ENCODE assay signal across 18 cellular contexts in genomic region chr4:141352328-141352727, GRCh38.
DNase-seq lines count a peak whose midpoint lies in the region; ATAC-seq, FAIRE-seq and TF ChIP-seq lines count a peak whose summit lies in the region.
"Had no signal": no experiment of that assay in that cellular context is flagged by ENCODE, and none has a peak within 500 bp of the region (broad histone marks: within the 10 kb centered on the region; RNA-seq: fewer than 3 reads in every experiment).

No MANE protein-coding gene starts in this region.

- peak overlapping the region; percentile 71 for H3K4me3 Mint-ChIP-seq in dendritic cell treated with granulocyte-macrophage colony-stimulating factor and Interleukin-4, amounts not matched to agents 40 ng/mL and 50 ng/mL, for 4 days
- H3K4me3 Mint-ChIP-seq: activated naive CD4-positive, alpha-beta T cell treated with anti-CD3 and anti-CD28 coated beads for 36 hours; naive thymus-derived CD4-positive, alpha-beta T cell; stimulated activated effector memory CD8-positive, alpha-beta T cell treated with anti-CD3 and anti-CD28 coated beads, Interleukin-12 subunit alpha, Interleukin-12 subunit beta, amount 100 ng/mL, for 72 hours had no signal

- CTCF ChIA-PET in RWPE1 (lab: Yijun Ruan, JAX) = interaction anchor here (0.7 to 0.8 kb wide), 2 partner anchors 262 to 1716 kb away, joined by 3 read pairs; no protein-coding TSS in a partner anchor

- no peak for DNase-seq in GM12891 (ENCODE audit: insufficient read length, low spot score)
- DNase-seq in NB4 (ENCODE audit: low read depth) = peak; percentile 21
- no peak for DNase-seq in osteoblast (ENCODE audit: insufficient read length, low spot score, missing footprints)
- no peak for DNase-seq in activated effector memory CD4-positive, alpha-beta T cell treated with Interleukin-2 at 50 U/mL for 16 hours
- no peak for DNase-seq in RWPE1 (ENCODE audit: low spot score)
- no peak for DNase-seq in activated T-cell treated with anti-CD3 and anti-CD28 coated beads, Interleukin-2, amount 50 U/mL, for 48 hours
- DNase-seq: activated naive CD4-positive, alpha-beta T cell treated with anti-CD3 and anti-CD28 coated beads for 36 hours; naive thymus-derived CD4-positive, alpha-beta T cell; NCI-H1694; thyroid gland had no signal

- H3K27me3 ChIP-seq in osteoblast (ENCODE audit: insufficient read depth, low read length) = no peaks in the 10 kb centered on the region
- H3K27me3 ChIP-seq: BLaER1, SJSA1, thyroid gland had no signal

- no peak overlapping the region for H2AFZ ChIP-seq in osteoblast (ENCODE audit: low read length)

- H3K27ac ChIP-seq in osteoblast (ENCODE audit: low read depth, low read length) (peak overlapping the region; percentile 71), RWPE1 (no peak overlapping the region)
- H3K27ac ChIP-seq: BLaER1, thyroid gland had no signal

- intact Hi-C loops in dendritic cell treated with granulocyte-macrophage colony-stimulating factor and Interleukin-4, amounts not matched to agents 40 ng/mL and 50 ng/mL, for 4 days (cut with micrococcal nuclease) = loop anchor here (10.0 kb wide), 2 partner anchors 128 to 1832 kb away; partner anchors contain the start of genes USP38 and ZNF330

- ATAC-seq in GM21737 (IDR thresholded peaks at IDR 0.05; ENCODE audit: unreplicated experiment) = no peak
- ATAC-seq: stimulated activated effector memory CD8-positive, alpha-beta T cell treated with anti-CD3 and anti-CD28 coated beads, Interleukin-12 subunit alpha, Interleukin-12 subunit beta, amount 100 ng/mL, for 72 hours had no signal

- H4K20me1 ChIP-seq in osteoblast (ENCODE audit: insufficient read depth, low read length) = no peaks in the 10 kb centered on the region
- H4K20me1 ChIP-seq: BLaER1 had no signal

- peaks cover 15% of the 10 kb centered on the region for H3K4me1 ChIP-seq in osteoblast (ENCODE audit: insufficient read depth, low read length)

- TF ChIP-seq CTCF in NB4 (IDR thresholded peaks at IDR 0.05; ENCODE audit: low read depth, low read length) = no peak
- TF ChIP-seq CTCF in osteoblast (IDR thresholded peaks at IDR 0.05; ENCODE audit: extremely low read depth, low read depth, low read length) = no peak
- no peak for TF ChIP-seq CTCF in RWPE1 (conservative IDR thresholded peaks at IDR 0.05; ENCODE audit: low read depth)

- H3K4me3 ChIP-seq in NB4 (ENCODE audit: low read depth, low read length) = no peak overlapping the region
- H3K4me3 ChIP-seq in osteoblast (ENCODE audit: insufficient read depth, low read length) = no peak overlapping the region
- H3K4me3 ChIP-seq: BLaER1, SJSA1, thyroid gland had no signal

- peaks cover 50% of the 10 kb centered on the region for H3K4me1 Mint-ChIP-seq in dendritic cell treated with granulocyte-macrophage colony-stimulating factor and Interleukin-4, amounts not matched to agents 40 ng/mL and 50 ng/mL, for 4 days (ENCODE audit: low read depth)
- H3K4me1 Mint-ChIP-seq: stimulated activated effector memory CD8-positive, alpha-beta T cell treated with anti-CD3 and anti-CD28 coated beads, Interleukin-12 subunit alpha, Interleukin-12 subunit beta, amount 100 ng/mL, for 72 hours had no signal

- H3K9me3 ChIP-seq in osteoblast (ENCODE audit: low read depth, low read length) = no peaks in the 10 kb centered on the region
- H3K9me3 ChIP-seq: BLaER1, SJSA1, thyroid gland had no signal

- H3K27ac Mint-ChIP-seq in dendritic cell treated with granulocyte-macrophage colony-stimulating factor and Interleukin-4, amounts not matched to agents 40 ng/mL and 50 ng/mL, for 4 days = peak overlapping the region; percentile 99
- H3K27ac Mint-ChIP-seq: activated naive CD4-positive, alpha-beta T cell treated with anti-CD3 and anti-CD28 coated beads for 36 hours; naive thymus-derived CD4-positive, alpha-beta T cell; stimulated activated effector memory CD8-positive, alpha-beta T cell treated with anti-CD3 and anti-CD28 coated beads, Interleukin-12 subunit alpha, Interleukin-12 subunit beta, amount 100 ng/mL, for 72 hours had no signal

- peaks cover 20% of the 10 kb centered on the region for H3K9me3 Mint-ChIP-seq in dendritic cell treated with granulocyte-macrophage colony-stimulating factor and Interleukin-4, amounts not matched to agents 40 ng/mL and 50 ng/mL, for 4 days
- H3K9me3 Mint-ChIP-seq: activated naive CD4-positive, alpha-beta T cell treated with anti-CD3 and anti-CD28 coated beads for 36 hours; naive thymus-derived CD4-positive, alpha-beta T cell; stimulated activated effector memory CD8-positive, alpha-beta T cell treated with anti-CD3 and anti-CD28 coated beads, Interleukin-12 subunit alpha, Interleukin-12 subunit beta, amount 100 ng/mL, for 72 hours had no signal

- TF ChIP-seq POLR2A in GM12891 (IDR thresholded peaks at IDR 0.05; ENCODE audit: low read depth, low read length) = no peak
- TF ChIP-seq POLR2A in NB4 (IDR thresholded peaks at IDR 0.05; ENCODE audit: extremely low read depth, insufficient read length) = no peak

- no peaks in the 10 kb centered on the region for H3K79me2 ChIP-seq in osteoblast (ENCODE audit: insufficient read depth, low read length)

- FAIRE-seq in GM12891 (lab: Jason Lieb, UNC) = no peak
- FAIRE-seq: colon, endometrium, H54 had no signal

- no peak overlapping the region for H3K4me2 ChIP-seq in osteoblast (ENCODE audit: insufficient read depth, low read length)
- H3K4me2 ChIP-seq: BLaER1 had no signal

- no peaks in the 10 kb centered on the region for H3K27me3 Mint-ChIP-seq in dendritic cell treated with granulocyte-macrophage colony-stimulating factor and Interleukin-4, amounts not matched to agents 40 ng/mL and 50 ng/mL, for 4 days

- POLR2A ChIA-PET in RWPE1 (lab: Yijun Ruan, JAX; ENCODE audit: low non-redundant PET) = no interaction called here

- H3K36me3 Mint-ChIP-seq in dendritic cell treated with granulocyte-macrophage colony-stimulating factor and Interleukin-4, amounts not matched to agents 40 ng/mL and 50 ng/mL, for 4 days (ENCODE audit: low read depth) = peaks cover 23% of the 10 kb centered on the region
- H3K36me3 Mint-ChIP-seq: naive thymus-derived CD4-positive, alpha-beta T cell; stimulated activated effector memory CD8-positive, alpha-beta T cell treated with anti-CD3 and anti-CD28 coated beads, Interleukin-12 subunit alpha, Interleukin-12 subunit beta, amount 100 ng/mL, for 72 hours had no signal

- no peaks in the 10 kb centered on the region for H3K36me3 ChIP-seq in osteoblast (ENCODE audit: insufficient read depth, low read length)
- H3K36me3 ChIP-seq: BLaER1, SJSA1, thyroid gland had no signal

TF ChIP-seq in GM12891, 5 proteins besides CTCF, POLR2A, EP300 and RAD21:
- TF ChIP-seq SPI1 (IDR thresholded peaks at IDR 0.05; ENCODE audit: low read depth, low read length) (peak; percentile 32; the same call in 1 of the 2 replicates), TAF1 (IDR thresholded peaks at IDR 0.05; ENCODE audit: low read depth, low read length) (no peak), PAX5 (IDR thresholded peaks at IDR 0.05; ENCODE audit: insufficient read depth, low read length, severe bottlenecking) (no peak)
